In genomic region chr15:58066042-58066867, GRCh38 we compare ENCODE assay signal across 8 cellular contexts. TPM values are rescaled to one million over a fixed set of nuclear protein-coding genes. Genes with fewer than 3 reads are reported as not detected.
DNase-seq lines count a peak whose midpoint lies in the region; ATAC-seq, FAIRE-seq and TF ChIP-seq lines count a peak whose summit lies in the region.

No MANE protein-coding gene starts in this region.

- H3K36me3 ChIP-seq in NT2/D1 (ENCODE audit: insufficient read depth, insufficient read length, low read length) (no peaks in the 10 kb centered on the region), heart right ventricle (no peaks in the 10 kb centered on the region), pancreas (no peaks in the 10 kb centered on the region)

- ATAC-seq in heart right ventricle (peak; percentile 90 to 97 (median 95)), pancreas (peak; percentile 93 to 98 (median 97))

- WGBS in heart right ventricle, 2 donors: 6 to 8% methylated on average over 42 to 59 of the region's 59 CpGs
- WGBS in pancreas, 2 donors: 7 to 8% methylated on average over 51 to 59 of the region's 59 CpGs

- H3K27me3 Mint-ChIP-seq in activated naive CD8-positive, alpha-beta T cell treated with anti-CD3 and anti-CD28 coated beads for 36 hours: peaks cover 61% of the 10 kb centered on the region

- DNase-seq in activated T-cell treated with anti-CD3 and anti-CD28 coated beads for 1 hour (ENCODE audit: low read depth) (peak; percentile 22), activated T-cell treated with anti-CD3 and anti-CD28 coated beads for 4 hours (no peak), NT2/D1 (ENCODE audit: low read depth, low spot score) (no peak), heart right ventricle (peak; percentile 54 to 78), pancreas (peak; percentile 26 to 92 (median 65)), ureter (ENCODE audit: low spot score) (peak; percentile 52), OCI-M1 (lab: John Stamatoyannopoulos, UW) (no peak)
- DNase-seq in activated naive CD8-positive, alpha-beta T cell treated with anti-CD3 and anti-CD28 coated beads for 36 hours: peak; percentile 59

- H3K4me1 Mint-ChIP-seq in activated naive CD8-positive, alpha-beta T cell treated with anti-CD3 and anti-CD28 coated beads for 36 hours: peaks cover 2% of the 10 kb centered on the region

- H3K9ac ChIP-seq in NT2/D1 (ENCODE audit: insufficient read length, low read depth): peak overlapping the region; percentile 72

- peaks cover 79% of the 10 kb centered on the region for H3K27me3 ChIP-seq in NT2/D1 (ENCODE audit: insufficient read depth, insufficient read length)
- H3K27me3 ChIP-seq in heart right ventricle: peaks cover 0 to 90% (median 50%) of the 10 kb centered on the region in 7 donors
- peaks cover 0 to 26% (median 13%) of the 10 kb centered on the region in 4 donors for H3K27me3 ChIP-seq in pancreas

- peak overlapping the region; percentile 48 for H3K4me3 Mint-ChIP-seq in activated naive CD8-positive, alpha-beta T cell treated with anti-CD3 and anti-CD28 coated beads for 36 hours

- H3K9me3 ChIP-seq in NT2/D1 (ENCODE audit: insufficient read depth, low read length) (no peaks in the 10 kb centered on the region), heart right ventricle (no peaks in the 10 kb centered on the region), pancreas (no peaks in the 10 kb centered on the region)

- intact Hi-C loops in heart right ventricle (cut with DNase I) (loop anchor here (2.0 to 10.0 kb wide), 13 partner anchors 119 to 511 kb away; no protein-coding TSS in a partner anchor), pancreas (cut with DNase I) (loop anchor here in 2 of 3 donors (5.0 to 10.0 kb wide), 2 partner anchors 199 to 201 kb away; no protein-coding TSS in a partner anchor)

- TF ChIP-seq CTCF in heart right ventricle (IDR thresholded peaks at IDR 0.05) (peak; percentile 81 to 97 (median 92)), pancreas (IDR thresholded peaks at IDR 0.05) (peak; percentile 81 to 88 (median 86))

- H3K9me3 Mint-ChIP-seq in activated naive CD8-positive, alpha-beta T cell treated with anti-CD3 and anti-CD28 coated beads for 36 hours: peaks cover 3% of the 10 kb centered on the region

- no peaks in the 10 kb centered on the region for H3K4me1 ChIP-seq in NT2/D1 (ENCODE audit: insufficient read depth, insufficient read length)
- peaks cover 0 to 25% (median 12%) of the 10 kb centered on the region in 9 donors for H3K4me1 ChIP-seq in heart right ventricle
- peaks cover 0 to 10% (median 0%) of the 10 kb centered on the region in 3 donors for H3K4me1 ChIP-seq in pancreas

- H3K36me3 Mint-ChIP-seq in activated naive CD8-positive, alpha-beta T cell treated with anti-CD3 and anti-CD28 coated beads for 36 hours: no peaks in the 10 kb centered on the region

- no peak overlapping the region for H3K27ac Mint-ChIP-seq in activated naive CD8-positive, alpha-beta T cell treated with anti-CD3 and anti-CD28 coated beads for 36 hours

- H3K4me3 ChIP-seq in NT2/D1 (ENCODE audit: insufficient read length, low read depth) (peak overlapping the region; percentile 64), heart right ventricle (peak overlapping the region; percentile 11 to 68 (median 61)), pancreas (peak overlapping the region; percentile 12 to 60 (median 28))

- FAIRE-seq in pancreas (lab: Jason Lieb, UNC): no peak

- peak overlapping the region in 8 of 10 donors; percentile 39 to 89 (median 74) for H3K27ac ChIP-seq in heart right ventricle
- H3K27ac ChIP-seq in pancreas: no peak overlapping the region

RNA-seq across cellular contexts. Expression of gene ALDH1A2, which starts 0.7 kb away (rescaled TPM):
- total RNA-seq in activated naive CD8-positive, alpha-beta T cell treated with anti-CD3 and anti-CD28 coated beads for 36 hours: under 1 TPM; 0.35 to 0.90 TPM
- total RNA-seq in heart right ventricle (10 to 100 TPM in 6 of 10 donors, 1 to 10 TPM in 4; 5.0 to 21.0 (median 11.3) TPM), pancreas (1 to 10 TPM; 2.2 to 6.6 (median 4.7) TPM), ureter (72.7 TPM)
- polyA plus RNA-seq in heart right ventricle (1 to 10 TPM; 2.3 to 3.3 TPM), pancreas (1 to 10 TPM; 1.6 to 2.5 TPM)

Comparison
In these comparisons a context has a peak if more than half of its experiments do, and no peak if none do; other contexts are left out.
1. DNase-seq: peak in activated T-cell treated with anti-CD3 and anti-CD28 coated beads for 1 hour (single experiment), activated naive CD8-positive, alpha-beta T cell treated with anti-CD3 and anti-CD28 coated beads for 36 hours (single experiment), heart right ventricle (2 of 2), pancreas (6 of 6) and ureter (single experiment); none in activated T-cell treated with anti-CD3 and anti-CD28 coated beads for 4 hours (single experiment), NT2/D1 (single experiment) and OCI-M1 (single experiment).
2. H3K27ac ChIP-seq: peak in heart right ventricle (8 of 10); none in pancreas (0 of 4).
3. Peak in every context shown above with its lines, with median percentiles within 50 percentile points of each other: H3K4me3 ChIP-seq.